In genomic region chr3:94272030-94272429, GRCh38 we compare ENCODE assay signal across 35 cellular contexts.
"Had no signal": no experiment of that assay in that cellular context is flagged by ENCODE, and none has a peak within 500 bp of the region (broad histone marks: within the 10 kb centered on the region; RNA-seq: fewer than 3 reads in every experiment).

No MANE protein-coding gene starts in this region.

- H3K9me3 ChIP-seq: body of pancreas, breast epithelium, MG63 had no signal

- H3K36me3 Mint-ChIP-seq: activated CD8-positive, alpha-beta memory T cell treated with anti-CD3 and anti-CD28 coated beads, Interleukin-2, amount 10 ng/mL, durations not matched to agents 7 days and 5 days; activated naive CD4-positive, alpha-beta T cell treated with anti-CD3 and anti-CD28 coated beads, Interleukin-2, amount 10 ng/mL, durations not matched to agents 7 days and 5 days; activated naive CD8-positive, alpha-beta T cell had no signal

- DNase-seq: activated CD4-positive, alpha-beta memory T cell treated with anti-CD3 and anti-CD28 coated beads, Interleukin-2, amount 10 ng/mL, durations not matched to agents 7 days and 5 days; activated CD4-positive, alpha-beta T cell treated with anti-CD3 and anti-CD28 coated beads for 1 hour; activated CD4-positive, alpha-beta T cell treated with anti-CD3 and anti-CD28 coated beads for 48 hours; activated CD4-positive, CD25-positive, alpha-beta regulatory T cell; activated CD8-positive, alpha-beta memory T cell treated with anti-CD3 and anti-CD28 coated beads for 24 hours; activated CD8-positive, alpha-beta memory T cell treated with anti-CD3 and anti-CD28 coated beads, Interleukin-2, amount 10 ng/mL, durations not matched to agents 7 days and 5 days; activated CD8-positive, alpha-beta memory T cell treated with anti-CD3 and anti-CD28 coated beads, Interleukin-2, amount 50 U/mL, for 48 hours; activated effector memory CD4-positive, alpha-beta T cell treated with Interleukin-2 at 50 U/mL for 16 hours; activated naive CD4-positive, alpha-beta T cell treated with anti-CD3 and anti-CD28 coated beads, Interleukin-2, amount 10 ng/mL, durations not matched to agents 7 days and 5 days; activated T-cell treated with anti-CD3 and anti-CD28 coated beads, Interleukin-2, amount 50 U/mL, for 48 hours; amniotic stem cell; aorta; body of pancreas; Kasumi-1; KG1; MG63; NCI-H1048; NCI-H1105 treated with DMSO at 0.1 percent for 48 hours; NCI-H1436 treated with DMSO at 0.1 percent for 48 hours; NCI-H1694 treated with DMSO at 0.1 percent for 48 hours; NCI-H2029; NCI-H510A; NCI-H526; NCI-H748 treated with DMSO at 0.1 percent for 48 hours; NK-92 treated with Interleukin-12 subunit alpha and Interleukin-12 subunit beta, amount 100 ng/mL, for 24 hours; PC-9; SIG-M5; SW 1271; T-helper 1 cell; T1000; WERI-Rb-1 had no signal

- H3K4me3 Mint-ChIP-seq: activated CD4-positive, alpha-beta memory T cell treated with anti-CD3 and anti-CD28 coated beads, Interleukin-2, amount 10 ng/mL, durations not matched to agents 7 days and 5 days; activated CD8-positive, alpha-beta memory T cell treated with anti-CD3 and anti-CD28 coated beads, Interleukin-2, amount 10 ng/mL, durations not matched to agents 7 days and 5 days; activated naive CD4-positive, alpha-beta T cell treated with anti-CD3 and anti-CD28 coated beads, Interleukin-2, amount 10 ng/mL, durations not matched to agents 7 days and 5 days; activated naive CD8-positive, alpha-beta T cell had no signal

- H3K27me3 Mint-ChIP-seq: activated CD4-positive, alpha-beta memory T cell treated with anti-CD3 and anti-CD28 coated beads, Interleukin-2, amount 10 ng/mL, durations not matched to agents 7 days and 5 days; activated CD8-positive, alpha-beta memory T cell treated with anti-CD3 and anti-CD28 coated beads, Interleukin-2, amount 10 ng/mL, durations not matched to agents 7 days and 5 days had no signal

- H3K4me1 Mint-ChIP-seq: activated CD4-positive, alpha-beta memory T cell treated with anti-CD3 and anti-CD28 coated beads, Interleukin-2, amount 10 ng/mL, durations not matched to agents 7 days and 5 days; activated CD8-positive, alpha-beta memory T cell treated with anti-CD3 and anti-CD28 coated beads, Interleukin-2, amount 10 ng/mL, durations not matched to agents 7 days and 5 days; activated naive CD4-positive, alpha-beta T cell treated with anti-CD3 and anti-CD28 coated beads, Interleukin-2, amount 10 ng/mL, durations not matched to agents 7 days and 5 days had no signal

- H3K4me1 ChIP-seq: body of pancreas, breast epithelium had no signal

- H3K27ac ChIP-seq: body of pancreas, breast epithelium, PC-9, RWPE1, WERI-Rb-1 had no signal

- ATAC-seq: activated CD8-positive, alpha-beta memory T cell treated with anti-CD3 and anti-CD28 coated beads, Interleukin-2, amount 10 ng/mL, durations not matched to agents 7 days and 5 days; body of pancreas; Right ventricle myocardium inferior had no signal

- H3K36me3 ChIP-seq: breast epithelium, MG63, WERI-Rb-1 had no signal

- H3K4me3 ChIP-seq: body of pancreas, breast epithelium, MG63, PC-9 had no signal

- H3K27ac Mint-ChIP-seq: activated CD4-positive, alpha-beta memory T cell treated with anti-CD3 and anti-CD28 coated beads, Interleukin-2, amount 10 ng/mL, durations not matched to agents 7 days and 5 days; activated CD8-positive, alpha-beta memory T cell treated with anti-CD3 and anti-CD28 coated beads, Interleukin-2, amount 10 ng/mL, durations not matched to agents 7 days and 5 days; activated naive CD4-positive, alpha-beta T cell treated with anti-CD3 and anti-CD28 coated beads, Interleukin-2, amount 10 ng/mL, durations not matched to agents 7 days and 5 days; activated naive CD8-positive, alpha-beta T cell had no signal

- H3K9me3 Mint-ChIP-seq: activated CD4-positive, alpha-beta memory T cell treated with anti-CD3 and anti-CD28 coated beads, Interleukin-2, amount 10 ng/mL, durations not matched to agents 7 days and 5 days; activated naive CD4-positive, alpha-beta T cell treated with anti-CD3 and anti-CD28 coated beads, Interleukin-2, amount 10 ng/mL, durations not matched to agents 7 days and 5 days had no signal

- H2AFZ ChIP-seq: PC-9 had no signal

- H3K4me2 ChIP-seq: PC-9 had no signal

- H3K27me3 ChIP-seq: body of pancreas, breast epithelium, MG63 had no signal
